8 cellular contexts compared by ENCODE assay signal in genomic region chr17:27654654-27655524, GRCh38. TPM values are rescaled to one million over a fixed set of nuclear protein-coding genes. Genes with fewer than 3 reads are reported as not detected.
A peak's percentile ranks its signal among the peaks of the same experiment; 100 is the strongest.
DNase-seq lines count a peak whose midpoint lies in the region; ATAC-seq, FAIRE-seq and TF ChIP-seq lines count a peak whose summit lies in the region.

No MANE protein-coding gene starts in this region.

- FAIRE-seq in A549 (lab: Jason Lieb, UNC) (no peak), GM18507 (lab: Jason Lieb, UNC) (peak; percentile 79)

- no peaks in the 10 kb centered on the region for H3K9me3 Mint-ChIP-seq in memory B cell

- H3K27ac Mint-ChIP-seq in memory B cell: no peak overlapping the region

- no peaks in the 10 kb centered on the region for H3K4me1 ChIP-seq in A549

- ATAC-seq in A549: peak; percentile 79 to 97
- peak; percentile 81 for ATAC-seq in HG03280 (IDR thresholded peaks at IDR 0.05; ENCODE audit: unreplicated experiment)
- ATAC-seq in memory B cell (ENCODE audit: low read depth): peak; percentile 75

- peak overlapping the region in 1 of 2 experiments; percentile 35; a peak in 1 of 6 replicates for H3K27ac ChIP-seq in A549

- no peaks in the 10 kb centered on the region for H3K9me3 ChIP-seq in A549

- no peak for TF ChIP-seq POLR2A in A549 (IDR thresholded peaks at IDR 0.05; ENCODE audit: low read length)

- TF ChIP-seq RAD21 in A549 (conservative IDR thresholded peaks at IDR 0.05 in 1 of 2, IDR thresholded peaks at IDR 0.05 in 1 of 2): peak; percentile 68 to 88

- 30% methylated on average over 34 of the region's 34 CpGs for WGBS in A549 (ENCODE audit: missing lambda C conversion rate)

- POLR2A ChIA-PET in A549 (lab: Yijun Ruan, JAX): interaction anchor here (0.6 kb wide), 1 partner anchor 414 kb away, joined by 7 read pairs; no protein-coding TSS in a partner anchor

- CTCF ChIA-PET in A549 (lab: Yijun Ruan, JAX): interaction anchor here (0.6 to 23.8 kb wide), 72 partner anchors 8 to 886 kb away, joined by 3 to 500 read pairs (median 4); partner anchors contain the start of gene KSR1

- TF ChIP-seq EP300 in A549 (IDR thresholded peaks at IDR 0.05): no peak

- H3K27me3 Mint-ChIP-seq in memory B cell: no peaks in the 10 kb centered on the region

- no peak overlapping the region for H3K4me3 Mint-ChIP-seq in memory B cell

- no peaks in the 10 kb centered on the region for H3K36me3 Mint-ChIP-seq in memory B cell

- DNase-seq in A549 (ENCODE audit: low read depth in 1 of 2, low spot score in 1 of 2) (peak; percentile 92 to 94), GM18507 (ENCODE audit: extremely low spot score, insufficient read length, low read depth) (peak; percentile 65), NCI-H774 (lab: John Stamatoyannopoulos, UW) (peak; percentile 59), memory B cell (ENCODE audit: low spot score in 2 of 2) (peak; percentile 67 to 69)
- peak; percentile 56 to 61 for DNase-seq in activated CD4-positive, alpha-beta T cell treated with anti-CD3 and anti-CD28 coated beads, Interleukin-2, amount 50 U/mL, for 4 hours
- DNase-seq in effector CD4-positive, alpha-beta T cell: peak; percentile 46
- peak; percentile 52 for DNase-seq in stimulated activated CD8-positive, alpha-beta memory T cell treated with anti-CD3 and anti-CD28 coated beads, Interleukin-4, amount 100 ng/mL, for 24 hours (ENCODE audit: low read depth)

- H3K4me1 Mint-ChIP-seq in memory B cell: peaks cover 8% of the 10 kb centered on the region

- H3K4me2 ChIP-seq in A549: peak overlapping the region; percentile 5; the same call in 1 of the 3 replicates

- TF ChIP-seq CTCF in A549 (IDR thresholded peaks at IDR 0.05): peak; percentile 100

- no peak overlapping the region for H3K4me3 ChIP-seq in A549

TF ChIP-seq in A549, 52 proteins besides CTCF, POLR2A, EP300 and RAD21:
- TF ChIP-seq MYC (IDR thresholded peaks at IDR 0.05; ENCODE audit: borderline replicate concordance, low read length): peak; percentile 32; the same call in 1 of the 2 replicates
- TF ChIP-seq, protein P1, sequence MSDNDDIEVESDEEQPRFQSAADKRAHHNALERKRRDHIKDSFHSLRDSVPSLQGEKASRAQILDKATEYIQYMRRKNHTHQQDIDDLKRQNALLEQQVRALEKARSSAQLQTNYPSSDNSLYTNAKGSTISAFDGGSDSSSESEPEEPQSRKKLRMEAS (IDR thresholded peaks at IDR 0.05): peak; percentile 68
- TF ChIP-seq, protein P2, sequence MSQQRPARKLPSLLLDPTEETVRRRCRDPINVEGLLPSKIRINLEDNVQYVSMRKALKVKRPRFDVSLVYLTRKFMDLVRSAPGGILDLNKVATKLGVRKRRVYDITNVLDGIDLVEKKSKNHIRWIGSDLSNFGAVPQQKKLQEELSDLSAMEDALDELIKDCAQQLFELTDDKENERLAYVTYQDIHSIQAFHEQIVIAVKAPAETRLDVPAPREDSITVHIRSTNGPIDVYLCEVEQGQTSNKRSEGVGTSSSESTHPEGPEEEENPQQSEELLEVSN (IDR thresholded peaks at IDR 0.05; ENCODE audit: borderline replicate concordance, low read depth): 0 out of 2 replicates have a peak, but pooled peaks have one; percentile 44
- TF ChIP-seq SMC3 (IDR thresholded peaks at IDR 0.05): peak; percentile 97
- TF ChIP-seq EHMT2 (IDR thresholded peaks at IDR 0.05; ENCODE audit: low read depth): no peak

RNA-seq across cellular contexts. Expression of gene LGALS9, which starts 23.9 kb away (rescaled TPM):
- 1.2 and 1.8 TPM in 2 replicates for polyA plus RNA-seq in A549 (2011; rRNA removed)
- polyA plus RNA-seq in A549 (2012; cell fraction: cytosol; rRNA removed): 0.86 and 1.0 TPM in 2 replicates
- polyA plus RNA-seq in A549 (2012; cell fraction: nucleus; rRNA removed): 6.1 and 6.7 TPM in 2 replicates
- polyA plus RNA-seq in A549 (2017; fragmentation: RNase III; extraction: RNeasy Plus Mini Kit Qiagen cat#74134 plus additional on column Dnase treatment): 1.3 to 1.6 TPM (median 1.5 TPM) in 3 replicates
- polyA minus RNA-seq in A549 (2011; rRNA and poly(A)+ RNA removed): 2.7 and 4.3 TPM in 2 replicates
